ENCODE assay signal across 1 cellular context in the genomic region with DNA sequence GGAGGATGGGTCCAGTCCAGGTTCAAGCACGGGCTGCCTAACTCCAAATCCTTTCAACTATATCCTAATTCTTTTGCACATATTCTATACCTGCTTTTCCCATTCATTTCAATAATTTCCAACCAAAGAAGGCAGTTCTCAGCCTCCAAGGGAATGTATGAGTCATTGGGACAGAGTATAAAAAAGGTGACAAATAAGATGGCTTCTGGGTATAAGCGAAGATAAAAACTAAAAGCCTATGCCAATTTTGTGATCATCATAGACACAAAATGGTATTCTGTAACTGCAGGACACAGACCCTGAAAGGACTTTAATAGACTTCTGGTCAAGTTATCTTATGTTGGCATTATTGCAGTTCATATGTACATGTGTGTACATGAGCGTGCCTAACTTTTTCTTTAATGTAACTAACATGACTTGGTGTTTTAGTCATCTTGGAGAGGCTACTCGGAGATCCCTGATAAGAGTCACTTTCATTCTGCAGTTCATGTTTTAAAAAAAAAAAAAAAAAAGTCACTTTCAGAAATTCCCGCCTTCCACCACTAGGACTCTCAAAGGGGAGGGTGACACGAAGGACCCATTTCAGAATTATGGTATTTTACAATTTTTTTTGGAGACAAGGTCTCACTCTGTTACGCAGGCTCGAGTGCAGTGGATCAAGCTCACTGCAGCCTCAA.
TF ChIP-seq lines count a peak whose summit lies in the region.

No MANE protein-coding gene starts in this region.

TF ChIP-seq in liver, 16 proteins besides CTCF, POLR2A, EP300 and RAD21 (continued from another document):
- TF ChIP-seq, protein P1, sequence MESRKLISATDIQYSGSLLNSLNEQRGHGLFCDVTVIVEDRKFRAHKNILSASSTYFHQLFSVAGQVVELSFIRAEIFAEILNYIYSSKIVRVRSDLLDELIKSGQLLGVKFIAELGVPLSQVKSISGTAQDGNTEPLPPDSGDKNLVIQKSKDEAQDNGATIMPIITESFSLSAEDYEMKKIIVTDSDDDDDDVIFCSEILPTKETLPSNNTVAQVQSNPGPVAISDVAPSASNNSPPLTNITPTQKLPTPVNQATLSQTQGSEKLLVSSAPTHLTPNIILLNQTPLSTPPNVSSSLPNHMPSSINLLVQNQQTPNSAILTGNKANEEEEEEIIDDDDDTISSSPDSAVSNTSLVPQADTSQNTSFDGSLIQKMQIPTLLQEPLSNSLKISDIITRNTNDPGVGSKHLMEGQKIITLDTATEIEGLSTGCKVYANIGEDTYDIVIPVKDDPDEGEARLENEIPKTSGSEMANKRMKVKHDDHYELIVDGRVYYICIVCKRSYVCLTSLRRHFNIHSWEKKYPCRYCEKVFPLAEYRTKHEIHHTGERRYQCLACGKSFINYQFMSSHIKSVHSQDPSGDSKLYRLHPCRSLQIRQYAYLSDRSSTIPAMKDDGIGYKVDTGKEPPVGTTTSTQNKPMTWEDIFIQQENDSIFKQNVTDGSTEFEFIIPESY (IDR thresholded peaks at IDR 0.05) = no peak
